In the genomic region with DNA sequence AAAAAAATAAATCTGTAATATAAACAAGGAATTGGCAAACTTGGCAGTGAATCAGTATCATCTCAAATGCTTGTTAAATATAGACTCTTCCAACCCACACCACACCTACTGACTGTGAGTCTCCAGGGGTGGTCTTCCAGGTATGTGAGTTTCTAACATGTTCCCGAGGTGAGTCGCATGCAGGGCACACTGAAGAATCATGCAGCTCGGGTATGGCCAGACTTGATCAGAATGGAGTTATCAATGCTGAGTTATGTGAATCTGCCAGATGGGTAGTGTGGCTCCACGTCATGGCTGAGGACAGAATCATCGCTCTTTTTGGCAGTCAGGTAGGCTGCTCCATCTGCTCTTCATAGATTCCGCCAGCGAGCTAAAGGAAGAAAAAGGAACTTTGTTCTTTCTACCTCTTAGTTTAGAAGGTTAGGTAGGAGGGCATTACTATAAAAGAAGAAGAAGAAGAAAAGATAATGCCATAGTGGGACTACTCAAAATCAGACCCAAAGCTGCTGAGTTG, we compare ENCODE assay signal across 17 cellular contexts.
"Had no signal": no experiment of that assay in that cellular context is flagged by ENCODE, and none has a peak within 500 bp of the region (broad histone marks: within the 10 kb centered on the region; RNA-seq: fewer than 3 reads in every experiment).

No MANE protein-coding gene starts in this region.

- H3K27me3 ChIP-seq: left lung, spleen, tibial artery, vagina had no signal

- H3K27ac Mint-ChIP-seq: activated CD4-positive, alpha-beta T cell treated with anti-CD3 and anti-CD28 coated beads for 36 hours; activated naive CD8-positive, alpha-beta T cell; dendritic cell treated with granulocyte-macrophage colony-stimulating factor and Interleukin-4, amounts not matched to agents 40 ng/mL and 50 ng/mL, for 4 days; nephron; T-helper 2 cell treated with Interferon-gamma antibody and Interleukin-4, amounts not matched to agents 5 μg/mL and 100 μg/mL, for 36 hours had no signal

- DNase-seq: activated CD4-positive, alpha-beta T cell treated with anti-CD3 and anti-CD28 coated beads for 36 hours; activated CD4-positive, alpha-beta T cell treated with anti-CD3 and anti-CD28 coated beads, Interleukin-2, amount 50 U/mL, for 48 hours; activated T-cell treated with anti-CD3 and anti-CD28 coated beads for 4 hours; effector memory CD4-positive, alpha-beta T cell; hippocampal formation; left lung; midbrain; nucleus accumbens; retina; spleen; stimulated activated naive CD4-positive, alpha-beta T cell; tibial artery had no signal

- H3K4me1 Mint-ChIP-seq: activated CD4-positive, alpha-beta T cell treated with anti-CD3 and anti-CD28 coated beads for 36 hours; nephron had no signal

- H3K4me3 ChIP-seq: left lung, spleen, tibial artery, vagina had no signal

- H3K27ac ChIP-seq: left lung, spleen, tibial artery, vagina had no signal

- H3K36me3 ChIP-seq: left lung, spleen, tibial artery, vagina had no signal

- ATAC-seq: activated CD4-positive, alpha-beta T cell treated with anti-CD3 and anti-CD28 coated beads for 36 hours had no signal

- H3K9me3 ChIP-seq: left lung, spleen, tibial artery, vagina had no signal

- H3K27me3 Mint-ChIP-seq: activated CD4-positive, alpha-beta T cell treated with anti-CD3 and anti-CD28 coated beads for 36 hours; activated naive CD8-positive, alpha-beta T cell; dendritic cell treated with granulocyte-macrophage colony-stimulating factor and Interleukin-4, amounts not matched to agents 40 ng/mL and 50 ng/mL, for 4 days had no signal

- H3K4me3 Mint-ChIP-seq: activated CD4-positive, alpha-beta T cell treated with anti-CD3 and anti-CD28 coated beads for 36 hours; activated naive CD8-positive, alpha-beta T cell; dendritic cell treated with granulocyte-macrophage colony-stimulating factor and Interleukin-4, amounts not matched to agents 40 ng/mL and 50 ng/mL, for 4 days; nephron; T-helper 2 cell treated with Interferon-gamma antibody and Interleukin-4, amounts not matched to agents 5 μg/mL and 100 μg/mL, for 36 hours had no signal

- H3K36me3 Mint-ChIP-seq: activated naive CD8-positive, alpha-beta T cell had no signal

- H3K9me3 Mint-ChIP-seq: dendritic cell treated with granulocyte-macrophage colony-stimulating factor and Interleukin-4, amounts not matched to agents 40 ng/mL and 50 ng/mL, for 4 days; T-helper 2 cell treated with Interferon-gamma antibody and Interleukin-4, amounts not matched to agents 5 μg/mL and 100 μg/mL, for 36 hours had no signal

- H3K4me1 ChIP-seq: left lung, spleen, tibial artery, vagina had no signal
